In genomic region chr2:188765522-188765921, GRCh38 we compare ENCODE assay signal across 8 cellular contexts.
A peak's percentile ranks its signal among the peaks of the same experiment; 100 is the strongest.
DNase-seq lines count a peak whose midpoint lies in the region; TF ChIP-seq lines count a peak whose summit lies in the region.

No MANE protein-coding gene starts in this region.

- DNase-seq in AG09309 (ENCODE audit: low read depth) (no peak), GM13976 (ENCODE audit: low spot score) (no peak), MM.1S (no peak), epithelial cell of esophagus (ENCODE audit: low read depth) (peak; percentile 74), C1 segment of cervical spinal cord (lab: John Stamatoyannopoulos, UW) (no peak), midbrain (lab: John Stamatoyannopoulos, UW) (no peak), nucleus accumbens (lab: John Stamatoyannopoulos, UW) (no peak), immature natural killer cell (no peak)

- in situ Hi-C loops in GM13976 (cut with MboI; ENCODE audit: low sequenced_read_pairs, unreplicated experiment) = no loop called here

- no peaks in the 10 kb centered on the region for H3K9me2 ChIP-seq in MM.1S (replicated peaks; ENCODE audit: insufficient read depth, low read length)

- H3K4me2 ChIP-seq in MM.1S (ENCODE audit: low read depth, low read length) = no peak overlapping the region

- H3K36me3 ChIP-seq in MM.1S (replicated peaks; ENCODE audit: insufficient read depth, low read length) = no peaks in the 10 kb centered on the region

- no peaks in the 10 kb centered on the region for H3K4me1 Mint-ChIP-seq in immature natural killer cell

- no peaks in the 10 kb centered on the region for H3K27me3 Mint-ChIP-seq in immature natural killer cell (ENCODE audit: low read depth in 3 of 3)

- H3K4me3 Mint-ChIP-seq in immature natural killer cell = no peak overlapping the region

- H3F3A ChIP-seq in MM.1S (ENCODE audit: insufficient read depth, low read length) = no peaks in the 10 kb centered on the region

- no peak overlapping the region for H3K27ac Mint-ChIP-seq in immature natural killer cell

- H3K27ac ChIP-seq in MM.1S (ENCODE audit: low read length) = no peak overlapping the region

- H3K79me2 ChIP-seq in MM.1S (ENCODE audit: low read length) = no peaks in the 10 kb centered on the region

- H3K4me1 ChIP-seq in MM.1S (ENCODE audit: low read length) = no peaks in the 10 kb centered on the region

- no peaks in the 10 kb centered on the region for H3K9me3 ChIP-seq in MM.1S (replicated peaks; ENCODE audit: insufficient read depth, low read length)

- peaks cover 5 to 35% (median 15%) of the 10 kb centered on the region in 6 donors for H3K9me3 Mint-ChIP-seq in immature natural killer cell

- no peaks in the 10 kb centered on the region for H4K20me1 ChIP-seq in MM.1S (ENCODE audit: insufficient read depth, low read length)

- no peak overlapping the region for H3K9ac ChIP-seq in MM.1S (ENCODE audit: low read length)

- no peak overlapping the region for H2AFZ ChIP-seq in MM.1S (ENCODE audit: low read length)

- TF ChIP-seq CTCF in AG09309 (IDR thresholded peaks at IDR 0.05; ENCODE audit: control insufficient read depth, insufficient read depth, low read depth, low read length, missing control alignments) (peak; percentile 43), GM13976 (IDR thresholded peaks at IDR 0.05; ENCODE audit: borderline replicate concordance, control extremely low read depth, extremely low read depth, insufficient read depth, missing control alignments) (peak; percentile 1), MM.1S (IDR thresholded peaks at IDR 0.05; ENCODE audit: low read length) (peak; percentile 19; the same call in 1 of the 2 replicates), epithelial cell of esophagus (IDR thresholded peaks at IDR 0.05; ENCODE audit: insufficient read depth, low read depth, low read length, missing control alignments) (peak; percentile 47)

- no peaks in the 10 kb centered on the region for H3K36me3 Mint-ChIP-seq in immature natural killer cell

- H3K27me3 ChIP-seq in MM.1S (replicated peaks; ENCODE audit: insufficient read depth, low read length) = no peaks in the 10 kb centered on the region

- H3K4me3 ChIP-seq in AG09309 (ENCODE audit: control insufficient read depth, low read depth, low read length) (no peak overlapping the region), MM.1S (ENCODE audit: low read length) (no peak overlapping the region), epithelial cell of esophagus (ENCODE audit: low read length) (no peak overlapping the region)
